1 cellular context compared by ENCODE assay signal in the genomic region with DNA sequence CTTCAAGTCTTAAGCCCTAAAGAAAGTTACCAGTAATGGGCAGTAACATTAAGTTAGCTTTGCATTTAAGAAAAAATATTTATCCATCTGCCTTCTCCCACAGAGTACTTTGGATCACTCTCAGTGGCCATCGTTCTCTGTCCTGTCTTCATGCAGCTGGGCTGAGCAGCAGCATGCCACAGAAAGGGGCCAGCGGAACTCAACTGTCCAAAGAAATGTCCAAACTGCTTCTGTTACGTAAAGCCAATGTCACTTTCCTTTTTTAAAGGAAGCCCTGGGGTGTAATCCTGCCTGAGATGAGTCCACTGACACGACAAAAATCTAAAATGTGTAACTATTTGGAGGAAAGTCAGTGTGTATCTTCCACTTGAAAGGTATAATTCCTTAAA.
TF ChIP-seq lines count a peak whose summit lies in the region.

No MANE protein-coding gene starts in this region.

TF ChIP-seq in HepG2, 621 proteins besides CTCF, POLR2A, EP300 and RAD21 (continued from another document):
- TF ChIP-seq, protein P1, sequence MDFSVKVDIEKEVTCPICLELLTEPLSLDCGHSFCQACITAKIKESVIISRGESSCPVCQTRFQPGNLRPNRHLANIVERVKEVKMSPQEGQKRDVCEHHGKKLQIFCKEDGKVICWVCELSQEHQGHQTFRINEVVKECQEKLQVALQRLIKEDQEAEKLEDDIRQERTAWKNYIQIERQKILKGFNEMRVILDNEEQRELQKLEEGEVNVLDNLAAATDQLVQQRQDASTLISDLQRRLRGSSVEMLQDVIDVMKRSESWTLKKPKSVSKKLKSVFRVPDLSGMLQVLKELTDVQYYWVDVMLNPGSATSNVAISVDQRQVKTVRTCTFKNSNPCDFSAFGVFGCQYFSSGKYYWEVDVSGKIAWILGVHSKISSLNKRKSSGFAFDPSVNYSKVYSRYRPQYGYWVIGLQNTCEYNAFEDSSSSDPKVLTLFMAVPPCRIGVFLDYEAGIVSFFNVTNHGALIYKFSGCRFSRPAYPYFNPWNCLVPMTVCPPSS (IDR thresholded peaks at IDR 0.05), result no peak
- TF ChIP-seq NRL (CRISPR knock-in tag; IDR thresholded peaks at IDR 0.05; ENCODE audit: borderline replicate concordance), result no peak
- TF ChIP-seq, protein P2, sequence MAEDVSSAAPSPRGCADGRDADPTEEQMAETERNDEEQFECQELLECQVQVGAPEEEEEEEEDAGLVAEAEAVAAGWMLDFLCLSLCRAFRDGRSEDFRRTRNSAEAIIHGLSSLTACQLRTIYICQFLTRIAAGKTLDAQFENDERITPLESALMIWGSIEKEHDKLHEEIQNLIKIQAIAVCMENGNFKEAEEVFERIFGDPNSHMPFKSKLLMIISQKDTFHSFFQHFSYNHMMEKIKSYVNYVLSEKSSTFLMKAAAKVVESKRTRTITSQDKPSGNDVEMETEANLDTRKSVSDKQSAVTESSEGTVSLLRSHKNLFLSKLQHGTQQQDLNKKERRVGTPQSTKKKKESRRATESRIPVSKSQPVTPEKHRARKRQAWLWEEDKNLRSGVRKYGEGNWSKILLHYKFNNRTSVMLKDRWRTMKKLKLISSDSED (CRISPR knock-in tag; IDR thresholded peaks at IDR 0.05), result no peak
- no peak for TF ChIP-seq SMARCE1 (IDR thresholded peaks at IDR 0.05; ENCODE audit: borderline replicate concordance)
- no peak for TF ChIP-seq ZNF891 (CRISPR knock-in tag; IDR thresholded peaks at IDR 0.05)
- TF ChIP-seq HMG20B (CRISPR knock-in tag; conservative IDR thresholded peaks at IDR 0.05), result no peak
- TF ChIP-seq, protein P3, sequence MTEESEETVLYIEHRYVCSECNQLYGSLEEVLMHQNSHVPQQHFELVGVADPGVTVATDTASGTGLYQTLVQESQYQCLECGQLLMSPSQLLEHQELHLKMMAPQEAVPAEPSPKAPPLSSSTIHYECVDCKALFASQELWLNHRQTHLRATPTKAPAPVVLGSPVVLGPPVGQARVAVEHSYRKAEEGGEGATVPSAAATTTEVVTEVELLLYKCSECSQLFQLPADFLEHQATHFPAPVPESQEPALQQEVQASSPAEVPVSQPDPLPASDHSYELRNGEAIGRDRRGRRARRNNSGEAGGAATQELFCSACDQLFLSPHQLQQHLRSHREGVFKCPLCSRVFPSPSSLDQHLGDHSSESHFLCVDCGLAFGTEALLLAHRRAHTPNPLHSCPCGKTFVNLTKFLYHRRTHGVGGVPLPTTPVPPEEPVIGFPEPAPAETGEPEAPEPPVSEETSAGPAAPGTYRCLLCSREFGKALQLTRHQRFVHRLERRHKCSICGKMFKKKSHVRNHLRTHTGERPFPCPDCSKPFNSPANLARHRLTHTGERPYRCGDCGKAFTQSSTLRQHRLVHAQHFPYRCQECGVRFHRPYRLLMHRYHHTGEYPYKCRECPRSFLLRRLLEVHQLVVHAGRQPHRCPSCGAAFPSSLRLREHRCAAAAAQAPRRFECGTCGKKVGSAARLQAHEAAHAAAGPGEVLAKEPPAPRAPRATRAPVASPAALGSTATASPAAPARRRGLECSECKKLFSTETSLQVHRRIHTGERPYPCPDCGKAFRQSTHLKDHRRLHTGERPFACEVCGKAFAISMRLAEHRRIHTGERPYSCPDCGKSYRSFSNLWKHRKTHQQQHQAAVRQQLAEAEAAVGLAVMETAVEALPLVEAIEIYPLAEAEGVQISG (CRISPR knock-in tag; IDR thresholded peaks at IDR 0.05), result no peak
- TF ChIP-seq, protein P4, sequence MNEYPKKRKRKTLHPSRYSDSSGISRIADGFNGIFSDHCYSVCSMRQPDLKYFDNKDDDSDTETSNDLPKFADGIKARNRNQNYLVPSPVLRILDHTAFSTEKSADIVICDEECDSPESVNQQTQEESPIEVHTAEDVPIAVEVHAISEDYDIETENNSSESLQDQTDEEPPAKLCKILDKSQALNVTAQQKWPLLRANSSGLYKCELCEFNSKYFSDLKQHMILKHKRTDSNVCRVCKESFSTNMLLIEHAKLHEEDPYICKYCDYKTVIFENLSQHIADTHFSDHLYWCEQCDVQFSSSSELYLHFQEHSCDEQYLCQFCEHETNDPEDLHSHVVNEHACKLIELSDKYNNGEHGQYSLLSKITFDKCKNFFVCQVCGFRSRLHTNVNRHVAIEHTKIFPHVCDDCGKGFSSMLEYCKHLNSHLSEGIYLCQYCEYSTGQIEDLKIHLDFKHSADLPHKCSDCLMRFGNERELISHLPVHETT (CRISPR knock-in tag; conservative IDR thresholded peaks at IDR 0.05), result no peak
- no peak for TF ChIP-seq HNRNPK (IDR thresholded peaks at IDR 0.05; ENCODE audit: low read depth, low read length, poor library complexity, severe bottlenecking)
- TF ChIP-seq IKZF4 (CRISPR knock-in tag; IDR thresholded peaks at IDR 0.05; ENCODE audit: borderline replicate concordance, low read depth, not compliant biosample characterization), result no peak
- no peak for TF ChIP-seq NFE2L2 (IDR thresholded peaks at IDR 0.05; ENCODE audit: low read length)
- no peak for TF ChIP-seq CCDC6 (CRISPR knock-in tag; IDR thresholded peaks at IDR 0.05)
